ENCODE assay signal across 10 cellular contexts in genomic region chr15:61226313-61227250, GRCh38. TPM values are rescaled to one million over a fixed set of nuclear protein-coding genes. Genes with fewer than 3 reads are reported as not detected.
DNase-seq lines count a peak whose midpoint lies in the region; ATAC-seq, FAIRE-seq and TF ChIP-seq lines count a peak whose summit lies in the region.
"Had no signal": no experiment of that assay in that cellular context is flagged by ENCODE, and none has a peak within 500 bp of the region (broad histone marks: within the 10 kb centered on the region; RNA-seq: fewer than 3 reads in every experiment).

No MANE protein-coding gene starts in this region.

- no peak overlapping the region for H3K27ac Mint-ChIP-seq in type B pancreatic cell

- H3K4me1 ChIP-seq in mesodermal cell (ENCODE audit: control insufficient read depth, insufficient read depth, low read length, poor library complexity, severe bottlenecking), result peaks cover 5% of the 10 kb centered on the region

- peaks cover 37% of the 10 kb centered on the region for H3K27me3 Mint-ChIP-seq in type B pancreatic cell

- TF ChIP-seq CTCF in choroid plexus epithelial cell (conservative IDR thresholded peaks at IDR 0.05; ENCODE audit: low read depth, low read length), result no peak
- no peak for TF ChIP-seq CTCF in type B pancreatic cell (conservative IDR thresholded peaks at IDR 0.05)

- H3K4me1 Mint-ChIP-seq in type B pancreatic cell (ENCODE audit: unreplicated experiment), result peaks cover 4% of the 10 kb centered on the region

- DNase-seq in NCI-H82 (lab: John Stamatoyannopoulos, UW), result peak; percentile 30
- DNase-seq in NCI-H82 treated with DMSO at 0.1 percent for 48 hours (lab: John Stamatoyannopoulos, UW; ENCODE audit: unreplicated experiment), result no peak
- DNase-seq in choroid plexus epithelial cell (ENCODE audit: low read depth), result no peak
- DNase-seq in type B pancreatic cell (ENCODE audit: extremely low spot score, unreplicated experiment), result no peak
- no peak for DNase-seq in iPS-NIHi11 (ENCODE audit: low spot score)
- no peak for DNase-seq in GM12891 (ENCODE audit: insufficient read length, low spot score)

- no peak for ATAC-seq in HG03097 (IDR thresholded peaks at IDR 0.05; ENCODE audit: low FRiP score, unreplicated experiment)

- no peak for TF ChIP-seq POLR2A in GM12891 (IDR thresholded peaks at IDR 0.05; ENCODE audit: low read depth, low read length)

- 39 to 64% methylated on average over 1 to 6 of the region's 8 CpGs for WGBS in mesodermal cell (ENCODE audit: insufficient coverage in 2 of 2), 2 experiments

- no peaks in the 10 kb centered on the region for H3K9me3 Mint-ChIP-seq in type B pancreatic cell

- H3K36me3 ChIP-seq in mesodermal cell (ENCODE audit: control insufficient read depth, insufficient read depth, low read length), result no peaks in the 10 kb centered on the region
- H3K36me3 ChIP-seq: BLaER1 treated with 17β-estradiol and CSF1 and Interleukin-3, amounts not matched to agents 10 nM and 100 nM had no signal

- H3K9me3 ChIP-seq in mesodermal cell (ENCODE audit: control insufficient read depth, low read length), result no peaks in the 10 kb centered on the region

- FAIRE-seq in GM12891 (lab: Jason Lieb, UNC), result no peak
- FAIRE-seq: endometrium had no signal

- no peaks in the 10 kb centered on the region for H3K36me3 Mint-ChIP-seq in type B pancreatic cell

- peak overlapping the region; percentile 73 for H3K4me3 ChIP-seq in choroid plexus epithelial cell (ENCODE audit: low read depth, low read length)
- H3K4me3 ChIP-seq in mesodermal cell (ENCODE audit: extremely low read depth, insufficient read depth, low read length, poor library complexity, severe bottlenecking), result peak overlapping the region; percentile 68

- H3K27ac ChIP-seq in mesodermal cell (ENCODE audit: low read depth, low read length, severe bottlenecking), result no peak overlapping the region
- H3K27ac ChIP-seq: BLaER1 treated with 17β-estradiol and CSF1 and Interleukin-3, amounts not matched to agents 10 nM and 100 nM had no signal

- peak overlapping the region; percentile 95 for H3K4me3 Mint-ChIP-seq in type B pancreatic cell

TF ChIP-seq in GM12891, 5 proteins besides CTCF, POLR2A, EP300 and RAD21:
- TF ChIP-seq PAX5 (IDR thresholded peaks at IDR 0.05; ENCODE audit: insufficient read depth, low read length, severe bottlenecking) (no peak), POU2F2 (IDR thresholded peaks at IDR 0.05; ENCODE audit: low read depth, low read length) (no peak), POLR2AphosphoS5 (IDR thresholded peaks at IDR 0.05; ENCODE audit: low read depth, low read length) (no peak), TAF1 (IDR thresholded peaks at IDR 0.05; ENCODE audit: low read depth, low read length) (no peak), SPI1 (IDR thresholded peaks at IDR 0.05; ENCODE audit: low read depth, low read length) (no peak)

RNA-seq across cellular contexts. Expression of gene RORA, which starts 2.5 kb away (rescaled TPM):
- 2.8 TPM for polyA plus RNA-seq in mesodermal cell (2013, experiment 1 of 2)
- polyA plus RNA-seq in mesodermal cell (2013, experiment 2 of 2), result 3.2 TPM
- total RNA-seq in type B pancreatic cell (ENCODE audit: low replicate concordance), result 9.9 and 12.3 TPM in 2 replicates
- polyA plus RNA-seq in GM12891 (2012; ENCODE audit: low read depth, missing spikeins), result 2.2 TPM
